31 cellular contexts compared by ENCODE assay signal in genomic region chr3:36206936-36207620, GRCh38.
A peak's percentile ranks its signal among the peaks of the same experiment; 100 is the strongest.
DNase-seq lines count a peak whose midpoint lies in the region; ATAC-seq, FAIRE-seq and TF ChIP-seq lines count a peak whose summit lies in the region.
"Had no signal": no experiment of that assay in that cellular context is flagged by ENCODE, and none has a peak within 500 bp of the region (broad histone marks: within the 10 kb centered on the region; RNA-seq: fewer than 3 reads in every experiment).

No MANE protein-coding gene starts in this region.

- intact Hi-C loops in Calu3 (cut with micrococcal nuclease; ENCODE audit: unreplicated experiment) = no loop called here

- no peak for TF ChIP-seq EP300 in A549 (IDR thresholded peaks at IDR 0.05)

- no peak for TF ChIP-seq POLR2A in A549 (IDR thresholded peaks at IDR 0.05; ENCODE audit: low read length)

- no peaks in the 10 kb centered on the region for H3K36me3 Mint-ChIP-seq in Calu3 (ENCODE audit: insufficient read depth, unreplicated experiment)
- H3K36me3 Mint-ChIP-seq: CD4-positive, alpha-beta memory T cell had no signal

- CTCF ChIA-PET in A549 (lab: Yijun Ruan, JAX) (no interaction called here), Calu3 (lab: Charles Lee) (no interaction called here)

- H3K27ac Mint-ChIP-seq in Calu3 (ENCODE audit: unreplicated experiment) = no peak overlapping the region
- H3K27ac Mint-ChIP-seq: CD4-positive, alpha-beta memory T cell; HFFc6 had no signal

- no peaks in the 10 kb centered on the region for H3K27me3 ChIP-seq in H7 (ENCODE audit: control insufficient read depth, insufficient read depth, low read length)
- no peaks in the 10 kb centered on the region for H3K27me3 ChIP-seq in NT2/D1 (ENCODE audit: insufficient read depth, insufficient read length)
- no peaks in the 10 kb centered on the region for H3K27me3 ChIP-seq in iPS-20b (ENCODE audit: insufficient read depth, low read length)
- H3K27me3 ChIP-seq: Peyer's patch had no signal

- no peaks in the 10 kb centered on the region for H3K36me3 ChIP-seq in H7 (replicated peaks; ENCODE audit: control insufficient read depth, insufficient read depth, low read length)
- no peaks in the 10 kb centered on the region for H3K36me3 ChIP-seq in NT2/D1 (ENCODE audit: insufficient read depth, insufficient read length, low read length)
- no peaks in the 10 kb centered on the region for H3K36me3 ChIP-seq in iPS-20b (ENCODE audit: insufficient read depth, low read depth, low read length)
- H3K36me3 ChIP-seq: Peyer's patch had no signal

- no peak for ATAC-seq in A549
- ATAC-seq: GM12878 had no signal

- peaks cover 5% of the 10 kb centered on the region; the same call in 2 of the 3 replicates for H3K4me1 ChIP-seq in A549
- H3K4me1 ChIP-seq in NT2/D1 (ENCODE audit: insufficient read depth, insufficient read length) = no peaks in the 10 kb centered on the region
- peaks cover 12% of the 10 kb centered on the region for H3K4me1 ChIP-seq in iPS-20b (ENCODE audit: insufficient read depth, low read length)
- H3K4me1 ChIP-seq: Peyer's patch had no signal

- no peaks in the 10 kb centered on the region for H3K27me3 Mint-ChIP-seq in Calu3 (ENCODE audit: unreplicated experiment)

- no peaks in the 10 kb centered on the region for H3K4me1 Mint-ChIP-seq in Calu3 (ENCODE audit: low read depth, unreplicated experiment)
- H3K4me1 Mint-ChIP-seq: CD4-positive, alpha-beta memory T cell had no signal

- TF ChIP-seq RAD21 in A549 (conservative IDR thresholded peaks at IDR 0.05 in 1 of 2, IDR thresholded peaks at IDR 0.05 in 1 of 2) = no peak

- BruUV-seq in Calu3 (replicated peaks; lab: Mats Ljungman, UMichigan) = no TSS peak

- no peak overlapping the region for H3K4me2 ChIP-seq in A549
- H3K4me2 ChIP-seq: KMS-11 had no signal

- H3K27ac ChIP-seq in A549 (no peak overlapping the region), iPS-20b (ENCODE audit: low read length) (no peak overlapping the region)
- H3K27ac ChIP-seq: KMS-11, Peyer's patch, SK-N-MC had no signal

- H3K4me3 ChIP-seq in A549 (no peak overlapping the region), H7 (ENCODE audit: insufficient read depth, low read depth, low read length) (no peak overlapping the region), NT2/D1 (ENCODE audit: insufficient read length, low read depth) (no peak overlapping the region), iPS-20b (ENCODE audit: low read length) (peak overlapping the region; percentile 17; the same call in 1 of the 2 replicates)
- H3K4me3 ChIP-seq: GM12878, Peyer's patch, SK-N-MC had no signal

- no peak for DNase-seq in A549 (ENCODE audit: low read depth in 1 of 2, low spot score in 1 of 2)
- peak; percentile 0 for DNase-seq in H7
- peak; percentile 33 for DNase-seq in NT2/D1 (ENCODE audit: low read depth, low spot score)
- no peak for DNase-seq in Calu3
- DNase-seq in OCI-M1 (lab: John Stamatoyannopoulos, UW) = no peak
- no peak for DNase-seq in hepatic stellate cell (ENCODE audit: low spot score)
- no peak for DNase-seq in DMS53 treated with DMSO at 0.1 percent for 48 hours (lab: John Stamatoyannopoulos, UW; ENCODE audit: unreplicated experiment)
- DNase-seq: C1 segment of cervical spinal cord; CD4-positive, alpha-beta memory T cell; COR-L47; DMS79; EL; GDM1; HFFc6; IMR-90; NCI-H1048; NCI-H1694; NCI-H2029 treated with DMSO at 0.1 percent for 48 hours; NCI-H2171 treated with DMSO at 0.1 percent for 48 hours; NCI-H345; NCI-H524 treated with DMSO at 0.1 percent for 48 hours; NCI-H774; Peyer's patch; SHP77 treated with DMSO at 0.1 percent for 48 hours; T-helper 2 cell had no signal

- POLR2A ChIA-PET in A549 (lab: Yijun Ruan, JAX) = no interaction called here

- H3K4me3 Mint-ChIP-seq in Calu3 (ENCODE audit: low read depth, unreplicated experiment) = no peak overlapping the region
- H3K4me3 Mint-ChIP-seq: CD4-positive, alpha-beta memory T cell; HFFc6 had no signal

- H3K9me3 ChIP-seq in A549 (no peaks in the 10 kb centered on the region), NT2/D1 (ENCODE audit: insufficient read depth, low read length) (no peaks in the 10 kb centered on the region), iPS-20b (ENCODE audit: insufficient read depth, low read depth, low read length) (no peaks in the 10 kb centered on the region)
- H3K9me3 ChIP-seq: Peyer's patch had no signal

- WGBS in A549 (ENCODE audit: missing lambda C conversion rate) = 41% methylated on average over 5 of the region's 5 CpGs

- peak; percentile 32 for FAIRE-seq in A549 (lab: Jason Lieb, UNC)
- FAIRE-seq: GM12878, H54, HTR-8/SVneo had no signal

- H3K9ac ChIP-seq in NT2/D1 (ENCODE audit: insufficient read length, low read depth) = no peak overlapping the region
- no peak overlapping the region for H3K9ac ChIP-seq in iPS-20b (ENCODE audit: low read depth, low read length)
- H3K9ac ChIP-seq: KMS-11 had no signal

- H3K9me3 Mint-ChIP-seq in Calu3 (ENCODE audit: low read depth, unreplicated experiment) = no peaks in the 10 kb centered on the region

- TF ChIP-seq CTCF in A549 (IDR thresholded peaks at IDR 0.05) (no peak), Calu3 (IDR thresholded peaks at IDR 0.05; ENCODE audit: unreplicated experiment) (no peak)

TF ChIP-seq in A549, 52 proteins besides CTCF, POLR2A, EP300 and RAD21:
- TF ChIP-seq HES2 (IDR thresholded peaks at IDR 0.05) = no peak
- no peak for TF ChIP-seq RCOR1 (IDR thresholded peaks at IDR 0.05; ENCODE audit: low read depth, low read length)
- no peak for TF ChIP-seq HMGXB4 (CRISPR knock-in tag; IDR thresholded peaks at IDR 0.05; ENCODE audit: borderline replicate concordance)
- TF ChIP-seq USF2 (IDR thresholded peaks at IDR 0.05) = no peak

Comparison
In these comparisons a context has a peak if more than half of its experiments do, and no peak if none do; other contexts are left out.
1. DNase-seq: peak in H7 (single experiment) and NT2/D1 (single experiment); none in A549 (0 of 2), Calu3 (single experiment), OCI-M1 (single experiment), hepatic stellate cell (single experiment) and DMS53 treated with DMSO at 0.1 percent for 48 hours (single experiment).